In genomic region chr5:15056988-15057592, GRCh38 we compare ENCODE assay signal across 22 cellular contexts.
"Had no signal": no experiment of that assay in that cellular context is flagged by ENCODE, and none has a peak within 500 bp of the region (broad histone marks: within the 10 kb centered on the region; RNA-seq: fewer than 3 reads in every experiment).

No MANE protein-coding gene starts in this region.

- H3K27ac Mint-ChIP-seq: immature natural killer cell, mesothelial cell of epicardium had no signal

- H3K79me2 ChIP-seq: hepatocyte had no signal

- H3K27ac ChIP-seq: coronary artery, dorsolateral prefrontal cortex, esophagus muscularis mucosa, foreskin keratinocyte, gastroesophageal sphincter, heart left ventricle, hepatocyte, lower lobe of right lung had no signal

- H3K4me1 Mint-ChIP-seq: immature natural killer cell, mesothelial cell of epicardium had no signal

- H3K4me3 ChIP-seq: coronary artery, dorsolateral prefrontal cortex, esophagus muscularis mucosa, gastroesophageal sphincter, heart left ventricle, hepatocyte, lower lobe of right lung, mucosa of descending colon had no signal

- H3K4me3 Mint-ChIP-seq: immature natural killer cell, mesothelial cell of epicardium had no signal

- H3K9me3 ChIP-seq: lower lobe of right lung, mucosa of descending colon had no signal

- H3K36me3 Mint-ChIP-seq: immature natural killer cell, mesothelial cell of epicardium had no signal

- H2AFZ ChIP-seq: hepatocyte had no signal

- H3K36me3 ChIP-seq: esophagus muscularis mucosa, gastroesophageal sphincter, heart left ventricle, lower lobe of right lung had no signal

- H3K4me1 ChIP-seq: esophagus muscularis mucosa, foreskin keratinocyte, gastroesophageal sphincter, heart left ventricle, lower lobe of right lung had no signal

- DNase-seq: dermis blood vessel endothelial cell; dorsolateral prefrontal cortex; effector CD4-positive, alpha-beta T cell; effector memory CD4-positive, alpha-beta T cell; foreskin keratinocyte; heart left ventricle; hypothalamus; immature natural killer cell; islet precursor cell; kidney; kidney glomerular epithelial cell; left colon; left ventricle myocardium superior; lower lobe of right lung; mesenchymal stem cell; mucosa of descending colon had no signal

- H3K27me3 ChIP-seq: esophagus muscularis mucosa, foreskin keratinocyte, gastroesophageal sphincter, heart left ventricle, hepatocyte had no signal

- ATAC-seq: foreskin keratinocyte, gastroesophageal sphincter, left colon, left lobe of liver, left ventricle myocardium superior, mucosa of descending colon had no signal

- H3K4me2 ChIP-seq: hepatocyte had no signal
